30 cellular contexts compared by ENCODE assay signal in genomic region chr10:8825611-8826010, GRCh38.
"Had no signal": no experiment of that assay in that cellular context is flagged by ENCODE, and none has a peak within 500 bp of the region (broad histone marks: within the 10 kb centered on the region; RNA-seq: fewer than 3 reads in every experiment).

No MANE protein-coding gene starts in this region.

- H3K9me3 Mint-ChIP-seq: mesothelial cell of epicardium; nephron progenitor cell; neural progenitor cell; stimulated activated naive B cell treated with anti-CD40 and anti-IgM and Interleukin-4, amounts not matched to agents 10 μg/mL and 1 μg/mL and 100 μg/mL, for 72 hours had no signal

- H3K27me3 Mint-ChIP-seq: naive B cell; progenitor cell of endocrine pancreas; stimulated activated naive B cell treated with anti-CD40 and anti-IgM and Interleukin-4, amounts not matched to agents 10 μg/mL and 1 μg/mL and 100 μg/mL, for 72 hours had no signal

- H3K4me3 Mint-ChIP-seq: mesothelial cell of epicardium; naive B cell; natural killer cell; nephron progenitor cell; neural progenitor cell; stimulated activated naive B cell treated with anti-CD40 and anti-IgM and Interleukin-4, amounts not matched to agents 10 μg/mL and 1 μg/mL and 100 μg/mL, for 72 hours had no signal

- H3K79me2 ChIP-seq: parathyroid adenoma had no signal

- H3K27ac Mint-ChIP-seq: mesothelial cell of epicardium; naive B cell; natural killer cell; nephron progenitor cell; neural progenitor cell; progenitor cell of endocrine pancreas; stimulated activated naive B cell treated with anti-CD40 and anti-IgM and Interleukin-4, amounts not matched to agents 10 μg/mL and 1 μg/mL and 100 μg/mL, for 72 hours had no signal

- H3K4me3 ChIP-seq: left lung, lower lobe of right lung, neural progenitor cell, skin epidermis, stomach, testis, thyroid gland, transverse colon, upper lobe of left lung, vagina had no signal

- H3K27me3 ChIP-seq: left lung, neural progenitor cell, neutrophil, stomach, testis, thyroid gland, transverse colon, upper lobe of left lung, vagina had no signal

- ATAC-seq: left colon; left lung; lower lobe of right lung; natural killer cell; right cardiac atrium; sciatic nerve; stimulated activated naive B cell treated with anti-CD40 and anti-IgM and Interleukin-4, amounts not matched to agents 10 μg/mL and 1 μg/mL and 100 μg/mL, for 72 hours; stimulated activated naive CD8-positive, alpha-beta T cell treated with anti-CD3 and anti-CD28 coated beads, Interleukin-15, Interleukin-2, amounts not matched to agents 100 U/mL and 50 U/mL, for 24 hours had no signal

- H3K27ac ChIP-seq: left lung, lower lobe of right lung, neural progenitor cell, neutrophil, parathyroid adenoma, skin epidermis, stomach, testis, thyroid gland, transverse colon, upper lobe of left lung, vagina had no signal

- H3K9ac ChIP-seq: neural progenitor cell, parathyroid adenoma had no signal

- H2AFZ ChIP-seq: neural progenitor cell, parathyroid adenoma had no signal

- H3K4me1 Mint-ChIP-seq: naive B cell; natural killer cell; nephron progenitor cell; neural progenitor cell; stimulated activated naive B cell treated with anti-CD40 and anti-IgM and Interleukin-4, amounts not matched to agents 10 μg/mL and 1 μg/mL and 100 μg/mL, for 72 hours had no signal

- H3K36me3 Mint-ChIP-seq: mesothelial cell of epicardium; naive B cell; natural killer cell; neural progenitor cell; stimulated activated naive B cell treated with anti-CD40 and anti-IgM and Interleukin-4, amounts not matched to agents 10 μg/mL and 1 μg/mL and 100 μg/mL, for 72 hours had no signal

- DNase-seq: kidney; left colon; left lung; lower lobe of right lung; mesendoderm; naive B cell; natural killer cell; nephron progenitor cell; occipital lobe; retina; right cardiac atrium; stimulated activated CD4-positive, alpha-beta T cell treated with anti-CD3 and anti-CD28 coated beads, Interleukin-12 subunit alpha, Interleukin-12 subunit beta, amount 100 ng/mL, for 4 hours; stimulated activated CD4-positive, alpha-beta T cell treated with anti-CD3 and anti-CD28 coated beads, Interleukin-15, amount 100 ng/mL, for 24 hours; stimulated activated CD4-positive, alpha-beta T cell treated with anti-CD3 and anti-CD28 coated beads, Interleukin-2, amount 100 ng/mL, for 24 hours; stimulated activated CD4-positive, alpha-beta T cell treated with anti-CD3 and anti-CD28 coated beads, Interleukin-4, amount 100 ng/mL, for 1 hour; stimulated activated naive B cell treated with anti-CD40 and anti-IgM and Interleukin-4, amounts not matched to agents 10 μg/mL and 1 μg/mL and 100 μg/mL, for 72 hours; stimulated activated naive CD8-positive, alpha-beta T cell treated with anti-CD3 and anti-CD28 coated beads, Interleukin-15, Interleukin-2, amounts not matched to agents 100 U/mL and 50 U/mL, for 24 hours; stomach; testis; thyroid gland; transverse colon; upper lobe of left lung had no signal

- H3K4me2 ChIP-seq: neural progenitor cell had no signal

- FAIRE-seq: kidney had no signal

- H3K9me3 ChIP-seq: left lung, lower lobe of right lung, neutrophil, stomach, testis, thyroid gland, transverse colon, upper lobe of left lung, vagina had no signal

- H3K36me3 ChIP-seq: left lung, lower lobe of right lung, neural progenitor cell, neutrophil, stomach, thyroid gland, transverse colon, upper lobe of left lung, vagina had no signal

- H3K4me1 ChIP-seq: left lung, lower lobe of right lung, neural progenitor cell, parathyroid adenoma, stomach, testis, thyroid gland, transverse colon, upper lobe of left lung, vagina had no signal
